23 cellular contexts compared by ENCODE assay signal in the genomic region with DNA sequence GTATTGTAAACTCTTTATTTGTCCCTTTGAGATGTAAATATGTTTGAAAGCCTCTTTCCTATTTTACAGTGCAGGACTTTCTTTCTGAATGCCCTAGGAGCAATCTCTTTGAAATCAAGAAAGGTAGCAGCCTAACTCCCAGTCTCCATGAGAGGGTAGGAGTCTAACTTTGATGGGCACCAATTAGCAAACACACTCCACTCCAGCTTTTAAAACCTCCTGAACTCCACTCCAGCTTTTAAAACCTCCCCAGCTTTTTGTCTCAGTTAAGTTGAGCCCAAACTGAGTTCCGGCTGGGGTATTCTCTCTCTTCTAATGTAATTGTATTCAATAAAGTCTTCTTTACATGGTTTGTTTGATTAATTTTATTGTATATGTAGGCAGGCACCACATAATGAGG.
DNase-seq lines count a peak whose midpoint lies in the region; ATAC-seq, FAIRE-seq and TF ChIP-seq lines count a peak whose summit lies in the region.
"Had no signal": no experiment of that assay in that cellular context is flagged by ENCODE, and none has a peak within 500 bp of the region (broad histone marks: within the 10 kb centered on the region; RNA-seq: fewer than 3 reads in every experiment).

No MANE protein-coding gene starts in this region.

- DNase-seq in GM23338 (ENCODE audit: low spot score) (peak; percentile 75), NCI-H1930 (lab: John Stamatoyannopoulos, UW) (peak; percentile 69 to 74), H1 (ENCODE audit: low read depth in 1 of 2, low spot score in 2 of 2) (no peak), mesendoderm (peak; percentile 52), suprapubic skin (ENCODE audit: low spot score in 2 of 2) (no peak), left colon (no peak)
- DNase-seq: ACHN, AML-193, Kasumi-1, MG63, NCI-H1092, NCI-H146, NCI-H82, PC-3, RPMI8226, SIG-M5, T-helper 1 cell had no signal

- peak in 1 of 2 experiments; percentile 5; a peak in 1 of 4 replicates for TF ChIP-seq RAD21 in H1 (IDR thresholded peaks at IDR 0.05 in 1 of 2, conservative IDR thresholded peaks at IDR 0.05 in 1 of 2; ENCODE audit: low read depth in 2 of 2, low read length in 2 of 2)

- H3K4me2 ChIP-seq in GM23338 = 0 out of 2 replicates have a peak overlapping the region, but pooled peaks have one; percentile 3
- no peak overlapping the region for H3K4me2 ChIP-seq in H1 (ENCODE audit: insufficient read depth in 1 of 2, low read depth in 2 of 2, low read length in 2 of 2)
- H3K4me2 ChIP-seq in mesendoderm (ENCODE audit: low read length) = no peak overlapping the region

- H3K79me1 ChIP-seq in H1 (ENCODE audit: low read depth, low read length) = no peaks in the 10 kb centered on the region
- no peaks in the 10 kb centered on the region for H3K79me1 ChIP-seq in mesendoderm (ENCODE audit: low read length)

- no peak overlapping the region for H3K27ac Mint-ChIP-seq in GM23338
- H3K27ac Mint-ChIP-seq: CD14-positive monocyte had no signal

- TF ChIP-seq EP300 in H1 (IDR thresholded peaks at IDR 0.05; ENCODE audit: borderline replicate concordance in 1 of 2, low read depth in 2 of 2, low read length in 2 of 2) = no peak
- no peak for TF ChIP-seq EP300 in suprapubic skin (IDR thresholded peaks at IDR 0.05)

- H3K9ac ChIP-seq in H1 (replicated peaks in 1 of 4; ENCODE audit: extremely low read depth in 1 of 4, low read depth in 3 of 4, low read length in 3 of 4) (no peak overlapping the region), mesendoderm (ENCODE audit: low read length) (no peak overlapping the region)

- POLR2A ChIA-PET in H1 (lab: Charles Lee; ENCODE audit: partially characterized antibody) = no interaction called here

- H3F3A ChIP-seq in GM23338 (replicated peaks; ENCODE audit: low read depth) = no peaks in the 10 kb centered on the region

- no peak overlapping the region for H2BK120ac ChIP-seq in H1 (replicated peaks; ENCODE audit: low read depth, low read length)
- no peak overlapping the region for H2BK120ac ChIP-seq in mesendoderm (ENCODE audit: low read depth, low read length)

- H2BK5ac ChIP-seq in H1 (ENCODE audit: low read depth, low read length) = no peak overlapping the region
- no peak overlapping the region for H2BK5ac ChIP-seq in mesendoderm (ENCODE audit: low read length)

- H2BK15ac ChIP-seq in H1 (ENCODE audit: low read length) = no peak overlapping the region
- no peak overlapping the region for H2BK15ac ChIP-seq in mesendoderm (replicated peaks; ENCODE audit: low read depth)

- H3K4ac ChIP-seq in H1 (replicated peaks; ENCODE audit: insufficient read length, low read depth, low read length) = no peak overlapping the region
- no peak overlapping the region for H3K4ac ChIP-seq in mesendoderm (ENCODE audit: low read depth, low read length)

- H2AK5ac ChIP-seq in H1 (ENCODE audit: low read depth, low read length) (no peak overlapping the region), mesendoderm (ENCODE audit: low read length) (no peak overlapping the region)

- H3K79me2 ChIP-seq in GM23338 (replicated peaks; ENCODE audit: insufficient read depth) = no peaks in the 10 kb centered on the region
- H3K79me2 ChIP-seq in H1 (ENCODE audit: control insufficient read depth in 1 of 2, insufficient read depth in 2 of 2, low read length in 2 of 2) = no peaks in the 10 kb centered on the region
- H3K79me2 ChIP-seq in mesendoderm (ENCODE audit: control insufficient read depth, insufficient read depth, low read length) = no peaks in the 10 kb centered on the region

- H3K18ac ChIP-seq in H1 (ENCODE audit: extremely low read depth, low read length) (no peak overlapping the region), mesendoderm (ENCODE audit: low read length) (no peak overlapping the region)

- peaks cover 5% of the 10 kb centered on the region; the same call in 1 of the 2 replicates for H3K27me3 ChIP-seq in GM23338 (ENCODE audit: insufficient read depth)
- H3K27me3 ChIP-seq in H1 (replicated peaks in 1 of 4; ENCODE audit: control insufficient read depth in 3 of 4, extremely low read depth in 1 of 4, insufficient read depth in 3 of 4, low read length in 3 of 4) = no peaks in the 10 kb centered on the region
- H3K27me3 ChIP-seq in mesendoderm (ENCODE audit: insufficient read depth, low read length, poor library complexity) = no peaks in the 10 kb centered on the region
- H3K27me3 ChIP-seq in suprapubic skin = no peaks in the 10 kb centered on the region
- H3K27me3 ChIP-seq: MG63 had no signal

- H3K9me2 ChIP-seq in GM23338 (ENCODE audit: insufficient read depth) = no peaks in the 10 kb centered on the region

- TF ChIP-seq POLR2A in H1 (IDR thresholded peaks at IDR 0.05; ENCODE audit: control extremely low read depth in 1 of 2, low read depth in 2 of 2, low read length in 2 of 2) = no peak
- TF ChIP-seq POLR2A in suprapubic skin (IDR thresholded peaks at IDR 0.05) = no peak

- H2AFZ ChIP-seq in GM23338 (no peak overlapping the region), H1 (ENCODE audit: low read length) (no peak overlapping the region)

- FAIRE-seq in H1 (lab: Jason Lieb, UNC) = no peak
- FAIRE-seq: GM12892, GM18507, H54, HTR-8/SVneo had no signal

- H3K27me3 Mint-ChIP-seq in GM23338 (ENCODE audit: insufficient read depth, low read depth, poor library complexity) = no peaks in the 10 kb centered on the region

- no peak overlapping the region for H4K91ac ChIP-seq in H1 (replicated peaks; ENCODE audit: insufficient read length, low read length)

- no peaks in the 10 kb centered on the region for H3K36me3 Mint-ChIP-seq in GM23338 (ENCODE audit: low read depth)
- H3K36me3 Mint-ChIP-seq: CD14-positive monocyte had no signal

- no peaks in the 10 kb centered on the region for H3K9me3 Mint-ChIP-seq in GM23338

- no peak overlapping the region for H2BK12ac ChIP-seq in H1 (ENCODE audit: low read depth, low read length)

- H3K23ac ChIP-seq in H1 (ENCODE audit: insufficient read length) = no peak overlapping the region
- no peak overlapping the region for H3K23ac ChIP-seq in mesendoderm (ENCODE audit: low read length)

- ATAC-seq in GM23338 = peak; percentile 80
- no peak for ATAC-seq in left colon
- ATAC-seq in GM19351 (IDR thresholded peaks at IDR 0.05; ENCODE audit: unreplicated experiment) = no peak
- ATAC-seq: PC-3 had no signal

- H2BK20ac ChIP-seq in H1 (ENCODE audit: low read length) = no peak overlapping the region

- peaks cover 5% of the 10 kb centered on the region for H3K4me1 ChIP-seq in GM23338 (ENCODE audit: insufficient read depth)
- no peaks in the 10 kb centered on the region for H3K4me1 ChIP-seq in H1 (replicated peaks in 1 of 4; ENCODE audit: control insufficient read depth in 3 of 4, insufficient read depth in 4 of 4, low read length in 3 of 4)
- H3K4me1 ChIP-seq in mesendoderm (ENCODE audit: control insufficient read depth, low read depth, low read length) = no peaks in the 10 kb centered on the region
- no peaks in the 10 kb centered on the region for H3K4me1 ChIP-seq in suprapubic skin

- intact Hi-C loops in left colon (cut with DNase I, micrococcal nuclease) = no loop called here

- CTCF ChIA-PET in H1 (lab: Charles Lee; ENCODE audit: partially characterized antibody) = interaction anchor here (0.8 to 2.0 kb wide), 7 partner anchors 13 to 1239 kb away, joined by 3 to 6 read pairs (median 3); no protein-coding TSS in a partner anchor

- no peak overlapping the region for H3K56ac ChIP-seq in H1 (replicated peaks; ENCODE audit: insufficient read length, low read depth, low read length)
- H3K56ac ChIP-seq in mesendoderm (ENCODE audit: low read length) = no peak overlapping the region

- no peak for TF ChIP-seq CTCF in GM23338 (conservative IDR thresholded peaks at IDR 0.05; ENCODE audit: low read depth in 2 of 2)
- no peak for TF ChIP-seq CTCF in H1 (IDR thresholded peaks at IDR 0.05; ENCODE audit: control extremely low read depth in 1 of 3, insufficient read depth in 1 of 3, low read depth in 1 of 3, low read length in 3 of 3)
- TF ChIP-seq CTCF in suprapubic skin (IDR thresholded peaks at IDR 0.05) = no peak

- no peak overlapping the region for H4K8ac ChIP-seq in H1 (ENCODE audit: extremely low read depth, insufficient read depth, low read length)
- H4K8ac ChIP-seq in mesendoderm (ENCODE audit: low read depth, low read length) = no peak overlapping the region

- 0 out of 2 replicates have a peak, but pooled peaks cover 4% of the 10 kb centered on the region for H4K20me1 ChIP-seq in GM23338 (replicated peaks; ENCODE audit: insufficient read depth)
- no peaks in the 10 kb centered on the region for H4K20me1 ChIP-seq in H1 (replicated peaks in 1 of 2; ENCODE audit: control insufficient read depth in 1 of 2, insufficient read depth in 2 of 2, low read length in 2 of 2)

- H3K4me1 Mint-ChIP-seq in GM23338 = peaks cover 13% of the 10 kb centered on the region; the same call in 2 of the 3 replicates
- H3K4me1 Mint-ChIP-seq: CD14-positive monocyte had no signal

- no peak overlapping the region for H3K27ac ChIP-seq in GM23338 (ENCODE audit: low read depth)
- H3K27ac ChIP-seq in H1 (ENCODE audit: low read depth, low read length) = no peak overlapping the region
- H3K27ac ChIP-seq in mesendoderm (ENCODE audit: low read depth, low read length) = no peak overlapping the region
- H3K27ac ChIP-seq in suprapubic skin = no peak overlapping the region

- no peak overlapping the region for H4K5ac ChIP-seq in H1 (ENCODE audit: insufficient read length, low read depth, low read length)
- no peak overlapping the region for H4K5ac ChIP-seq in mesendoderm (ENCODE audit: low read length)

- no peaks in the 10 kb centered on the region for H3K23me2 ChIP-seq in H1 (ENCODE audit: low read depth, low read length)

- 39% methylated on average over 1 of the region's 1 CpG; no CpG with 5 or more reads in 1 of the 2 experiments for WGBS in H1 (ENCODE audit: extremely low coverage in 1 of 2, insufficient coverage in 1 of 2, insufficient read length in 1 of 2, insufficient replicate concordance in 2 of 2, low coverage in 1 of 2, low lambda C conversion rate in 2 of 2, missing lambda C conversion rate in 1 of 2), 2 experiments
- no CpG with 5 or more reads among the region's 1 CpG for WGBS in mesendoderm (ENCODE audit: extremely low coverage, insufficient coverage, low lambda C conversion rate)
- WGBS in suprapubic skin = 45% methylated on average over 1 of the region's 1 CpG

- H3K4me3 ChIP-seq in GM23338 = no peak overlapping the region
- H3K4me3 ChIP-seq in H1 (ENCODE audit: extremely low read depth in 1 of 4, insufficient read depth in 2 of 4, low read depth in 3 of 4, low read length in 4 of 4) = no peak overlapping the region; a peak in 1 of 8 replicates
- H3K4me3 ChIP-seq in mesendoderm (ENCODE audit: low read length) = no peak overlapping the region
- no peak overlapping the region for H3K4me3 ChIP-seq in suprapubic skin
- H3K4me3 ChIP-seq: MG63 had no signal

- H3K36me3 ChIP-seq in GM23338 (ENCODE audit: insufficient read depth) (no peaks in the 10 kb centered on the region), H1 (ENCODE audit: control insufficient read depth in 2 of 4, insufficient read depth in 4 of 4, low read length in 3 of 4) (no peaks in the 10 kb centered on the region), mesendoderm (ENCODE audit: control insufficient read depth, insufficient read depth, low read length) (no peaks in the 10 kb centered on the region), suprapubic skin (no peaks in the 10 kb centered on the region)
- H3K36me3 ChIP-seq: MG63 had no signal

- H3K4me3 Mint-ChIP-seq in GM23338 = no peak overlapping the region
- H3K4me3 Mint-ChIP-seq: CD14-positive monocyte had no signal

- H3K9me3 ChIP-seq in H1 (ENCODE audit: insufficient read depth in 2 of 2, low read depth in 1 of 2, low read length in 1 of 2) = no peaks in the 10 kb centered on the region
- H3K9me3 ChIP-seq in suprapubic skin = no peaks in the 10 kb centered on the region
- H3K9me3 ChIP-seq: MG63 had no signal

- H3K14ac ChIP-seq in H1 (ENCODE audit: insufficient read length) = no peak overlapping the region

Comparison
In these comparisons a context has a peak if more than half of its experiments do, and no peak if none do; other contexts are left out.
1. DNase-seq: peak in GM23338 (single experiment), NCI-H1930 (2 of 2) and mesendoderm (single experiment); none in H1 (0 of 2), suprapubic skin (0 of 2) and left colon (0 of 2).